In the genomic region with DNA sequence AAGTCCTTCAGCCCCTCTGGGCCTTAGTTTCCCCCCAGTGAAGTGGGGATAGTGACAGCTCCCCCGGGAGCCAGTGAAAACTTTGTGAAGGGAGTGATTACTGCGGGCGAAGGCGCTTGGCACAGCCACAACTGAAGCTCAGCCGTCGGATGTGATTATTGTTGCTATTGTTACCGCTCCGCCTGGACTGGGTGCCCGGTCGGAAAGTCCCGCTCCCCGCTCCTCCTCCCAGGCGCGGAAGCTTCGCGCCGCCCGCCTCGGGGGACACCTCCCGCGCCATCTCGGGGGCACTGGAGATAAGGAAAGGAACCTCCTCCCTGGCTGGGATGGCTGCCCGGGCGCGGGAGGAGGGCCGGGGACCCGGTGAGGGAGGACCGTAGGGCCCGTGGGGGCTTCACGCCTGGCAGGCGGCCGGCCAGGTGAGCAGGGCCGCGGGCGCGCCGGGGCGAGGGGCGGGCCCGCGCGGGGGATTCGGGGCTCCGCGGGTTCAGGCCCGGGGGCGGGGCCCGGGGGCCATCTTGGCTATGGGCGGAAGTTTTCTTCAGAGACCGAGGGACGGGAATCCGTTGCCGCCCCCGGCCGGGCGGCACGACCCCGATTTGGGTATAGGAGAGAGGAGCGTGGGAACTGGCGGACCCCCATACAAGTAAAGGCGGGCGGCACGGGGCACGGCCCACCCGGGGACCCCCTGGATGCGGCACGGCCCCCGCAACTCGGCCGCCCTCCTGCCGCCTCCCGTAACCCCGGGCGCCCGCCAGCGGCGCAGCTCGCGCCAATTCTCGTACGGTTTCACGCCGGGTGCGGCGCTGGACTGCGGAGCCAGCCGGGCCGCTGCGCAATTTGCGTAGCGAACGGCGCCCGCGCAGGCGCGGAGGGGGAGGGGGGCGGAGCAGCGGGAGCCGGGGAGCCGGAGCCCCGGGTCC, we compare ENCODE assay signal across 8 cellular contexts. TPM values are rescaled to one million over a fixed set of nuclear protein-coding genes. Genes with fewer than 3 reads are reported as not detected.
DNase-seq lines count a peak whose midpoint lies in the region; ATAC-seq and TF ChIP-seq lines count a peak whose summit lies in the region.

A gene with protein sequence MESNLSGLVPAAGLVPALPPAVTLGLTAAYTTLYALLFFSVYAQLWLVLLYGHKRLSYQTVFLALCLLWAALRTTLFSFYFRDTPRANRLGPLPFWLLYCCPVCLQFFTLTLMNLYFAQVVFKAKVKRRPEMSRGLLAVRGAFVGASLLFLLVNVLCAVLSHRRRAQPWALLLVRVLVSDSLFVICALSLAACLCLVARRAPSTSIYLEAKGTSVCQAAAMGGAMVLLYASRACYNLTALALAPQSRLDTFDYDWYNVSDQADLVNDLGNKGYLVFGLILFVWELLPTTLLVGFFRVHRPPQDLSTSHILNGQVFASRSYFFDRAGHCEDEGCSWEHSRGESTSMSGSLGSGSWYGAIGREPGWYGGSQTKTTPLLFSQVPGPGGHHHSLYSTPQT (plus strand): TSS at position 887 of the 923 bp plus-strand sequence. CDS start 677 bp downstream, outside the sequence.

- H3K4me1 Mint-ChIP-seq in CD14-positive monocyte: peaks cover 24% of the 10 kb centered on the region
- H3K4me1 Mint-ChIP-seq in activated CD8-positive, alpha-beta memory T cell treated with anti-CD3 and anti-CD28 coated beads, Interleukin-2, amount 10 ng/mL, durations not matched to agents 7 days and 5 days: peaks cover 18% of the 10 kb centered on the region

- H3K36me3 ChIP-seq in endocrine pancreas (ENCODE audit: control insufficient read depth, insufficient read depth, low read length): no peaks in the 10 kb centered on the region

- peak within 1 kb of the TSS; percentile 96 for H3K9ac ChIP-seq in endocrine pancreas (ENCODE audit: control insufficient read depth, insufficient read depth, low read length)

- H3K4me1 ChIP-seq in endocrine pancreas (ENCODE audit: control insufficient read depth, insufficient read depth, low read length): no peaks in the 10 kb centered on the region

- no peaks in the 10 kb centered on the region for H3K9me3 Mint-ChIP-seq in CD14-positive monocyte
- H3K9me3 Mint-ChIP-seq in activated CD8-positive, alpha-beta memory T cell treated with anti-CD3 and anti-CD28 coated beads, Interleukin-2, amount 10 ng/mL, durations not matched to agents 7 days and 5 days (ENCODE audit: low read depth): no peaks in the 10 kb centered on the region

- CTCF ChIA-PET in activated CD8-positive, alpha-beta memory T cell treated with anti-CD3 and anti-CD28 coated beads, Interleukin-2, amount 10 ng/mL, durations not matched to agents 7 days and 5 days (lab: Charles Lee): interaction anchor here (1.1 to 15.2 kb wide), 9 partner anchors 13 to 285 kb away, joined by 3 to 188 read pairs (median 10); a partner anchor contains a TSS

- DNase-seq in CD14-positive monocyte (ENCODE audit: low spot score): peak; percentile 75
- peak; percentile 74 to 82 for DNase-seq in NOMO-1 (lab: John Stamatoyannopoulos, UW; ENCODE audit: unreplicated experiment in 2 of 2)
- peak; percentile 91 for DNase-seq in activated CD8-positive, alpha-beta memory T cell treated with anti-CD3 and anti-CD28 coated beads, Interleukin-2, amount 10 ng/mL, durations not matched to agents 7 days and 5 days
- peak; percentile 97 for DNase-seq in mesenteric fat pad (ENCODE audit: low spot score)
- DNase-seq in stimulated activated CD8-positive, alpha-beta memory T cell treated with anti-CD3 and anti-CD28 coated beads, Interleukin-15, amount 100 ng/mL, for 4 hours (ENCODE audit: low read depth in 2 of 2): peak; percentile 82 to 85

- H3K9me3 ChIP-seq in endocrine pancreas (ENCODE audit: control insufficient read depth, low read length): no peaks in the 10 kb centered on the region

- intact Hi-C loops in CD14-positive monocyte (cut with micrococcal nuclease): loop anchor here (1.0 to 5.0 kb wide), 4 partner anchors 14 to 33 kb away; a partner anchor contains a TSS

- H3K27ac Mint-ChIP-seq in CD14-positive monocyte: peak within 1 kb of the TSS; percentile 92 to 98 (median 96)
- H3K27ac Mint-ChIP-seq in activated CD8-positive, alpha-beta memory T cell treated with anti-CD3 and anti-CD28 coated beads, Interleukin-2, amount 10 ng/mL, durations not matched to agents 7 days and 5 days: peak within 1 kb of the TSS; percentile 89

- H3K27me3 ChIP-seq in endocrine pancreas (ENCODE audit: control insufficient read depth, insufficient read depth, low read length): no peaks in the 10 kb centered on the region

- H3K36me3 Mint-ChIP-seq in CD14-positive monocyte: peaks cover 15 to 17% of the 10 kb centered on the region in 2 donors
- H3K36me3 Mint-ChIP-seq in activated CD8-positive, alpha-beta memory T cell treated with anti-CD3 and anti-CD28 coated beads, Interleukin-2, amount 10 ng/mL, durations not matched to agents 7 days and 5 days: peaks cover 8% of the 10 kb centered on the region

- ATAC-seq in GM19397 (IDR thresholded peaks at IDR 0.05; ENCODE audit: unreplicated experiment) (peak; percentile 56), HG03521 (IDR thresholded peaks at IDR 0.05; ENCODE audit: unreplicated experiment) (peak; percentile 58)
- ATAC-seq in activated CD8-positive, alpha-beta memory T cell treated with anti-CD3 and anti-CD28 coated beads, Interleukin-2, amount 10 ng/mL, durations not matched to agents 7 days and 5 days: peak; percentile 69

- H3K27me3 Mint-ChIP-seq in CD14-positive monocyte (ENCODE audit: low read depth in 3 of 3): peaks cover 9 to 20% (median 9%) of the 10 kb centered on the region in 3 donors
- peaks cover 1% of the 10 kb centered on the region for H3K27me3 Mint-ChIP-seq in activated CD8-positive, alpha-beta memory T cell treated with anti-CD3 and anti-CD28 coated beads, Interleukin-2, amount 10 ng/mL, durations not matched to agents 7 days and 5 days

- H3K4me3 ChIP-seq in endocrine pancreas (ENCODE audit: control insufficient read depth, insufficient read depth, low read length): peak within 1 kb of the TSS; percentile 54

- TF ChIP-seq CTCF in CD14-positive monocyte (IDR thresholded peaks at IDR 0.05): no peak

- H3K4me3 Mint-ChIP-seq in CD14-positive monocyte: peak within 1 kb of the TSS; percentile 86 to 90
- peak within 1 kb of the TSS; percentile 79 for H3K4me3 Mint-ChIP-seq in activated CD8-positive, alpha-beta memory T cell treated with anti-CD3 and anti-CD28 coated beads, Interleukin-2, amount 10 ng/mL, durations not matched to agents 7 days and 5 days

RNA-seq across cellular contexts. Expression of the gene that starts here (rescaled TPM):
- 1 to 10 TPM; 7.8 to 9.3 TPM for polyA plus RNA-seq in CD14-positive monocyte
- total RNA-seq in activated CD8-positive, alpha-beta memory T cell treated with anti-CD3 and anti-CD28 coated beads, Interleukin-2, amount 10 ng/mL, durations not matched to agents 7 days and 5 days: 10 to 100 TPM; 32.9 to 46.0 TPM
- total RNA-seq in mesenteric fat pad: 19.9 TPM

Comparison
In these comparisons a context has a peak if more than half of its experiments do, and no peak if none do; other contexts are left out.
1. Peak in every context shown above with its lines: DNase-seq, ATAC-seq and H3K4me3 ChIP-seq.